Comparison of ENCODE assay signal across 19 cellular contexts in the genomic region with DNA sequence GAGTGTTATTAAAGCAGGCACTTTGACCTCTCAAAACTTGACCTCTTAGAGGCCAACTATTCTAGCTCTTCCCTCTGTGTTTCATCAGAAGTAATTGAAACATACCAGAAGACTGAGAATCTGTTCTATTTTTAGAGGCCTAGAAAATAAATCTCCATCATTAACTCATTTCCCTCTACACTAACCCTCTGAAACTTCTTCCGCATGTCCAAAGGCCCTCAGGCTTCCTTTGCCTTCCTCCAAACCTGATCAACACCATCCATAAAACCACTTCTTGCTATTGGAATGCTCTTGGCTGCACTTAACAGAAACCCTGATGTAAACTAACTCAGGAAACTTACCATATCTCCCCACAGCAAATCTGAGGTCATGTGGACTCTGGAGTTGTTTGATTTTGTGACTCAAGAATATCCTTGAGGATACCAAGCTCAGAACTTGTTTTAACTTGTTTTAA.
DNase-seq lines count a peak whose midpoint lies in the region; ATAC-seq, FAIRE-seq and TF ChIP-seq lines count a peak whose summit lies in the region.
"Had no signal": no experiment of that assay in that cellular context is flagged by ENCODE, and none has a peak within 500 bp of the region (broad histone marks: within the 10 kb centered on the region; RNA-seq: fewer than 3 reads in every experiment).

No MANE protein-coding gene starts in this region.

- H3K9me1 ChIP-seq in keratinocyte (ENCODE audit: control insufficient read depth, extremely low read depth, insufficient read depth, low read length) = no peaks in the 10 kb centered on the region

- TF ChIP-seq CTCF in HFF-Myc (IDR thresholded peaks at IDR 0.05; ENCODE audit: low read depth, low read length, missing control alignments) (no peak), MCF 10A (IDR thresholded peaks at IDR 0.05; ENCODE audit: unreplicated experiment) (no peak), keratinocyte (optimal IDR thresholded peaks at IDR 0.05 in 1 of 3, IDR thresholded peaks at IDR 0.05 in 1 of 3, conservative IDR thresholded peaks at IDR 0.05 in 1 of 3; ENCODE audit: extremely low read depth in 1 of 3, insufficient read depth in 2 of 3, low read length in 3 of 3) (no peak), upper lobe of left lung (IDR thresholded peaks at IDR 0.05) (no peak)

- H3K9me3 Mint-ChIP-seq in MCF 10A (ENCODE audit: unreplicated experiment) (no peaks in the 10 kb centered on the region), T-cell (peaks cover 6 to 7% (median 7%) of the 10 kb centered on the region in 3 donors)

- no peaks in the 10 kb centered on the region for H3K9me3 ChIP-seq in keratinocyte (ENCODE audit: control insufficient read depth, low read depth, low read length)
- peaks cover 0 to 7% (median 1%) of the 10 kb centered on the region in 4 donors for H3K9me3 ChIP-seq in upper lobe of left lung
- peaks cover 1% of the 10 kb centered on the region for H3K9me3 ChIP-seq in small intestine (ENCODE audit: control insufficient read depth, low read depth)

- intact Hi-C loops in MCF 10A (cut with micrococcal nuclease) = no loop called here

- H3K27me3 Mint-ChIP-seq in MCF 10A (ENCODE audit: insufficient read depth, unreplicated experiment) (no peaks in the 10 kb centered on the region), T-cell (no peaks in the 10 kb centered on the region)

- WGBS in upper lobe of left lung, 2 donors = 50 to 55% methylated on average over 1 of the region's 1 CpG
- WGBS in small intestine, 3 donors = 79 to 97% (median 92%) methylated on average over 1 of the region's 1 CpG

- no peak overlapping the region for H3K4me3 Mint-ChIP-seq in MCF 10A (ENCODE audit: unreplicated experiment)
- no peak overlapping the region for H3K4me3 Mint-ChIP-seq in T-cell
- H3K4me3 Mint-ChIP-seq: neural crest cell had no signal

- CTCF ChIA-PET in MCF 10A (lab: Yijun Ruan, JAX) = no interaction called here
- CTCF ChIA-PET in T-cell (lab: Charles Lee) = no interaction called here

- DNase-seq in HFF-Myc (ENCODE audit: extremely low read depth, low read depth) (peak; percentile 63), MCF 10A (ENCODE audit: unreplicated experiment) (peak; percentile 3), keratinocyte (ENCODE audit: low read depth, low spot score) (peak; percentile 5), upper lobe of left lung (peak in 1 of 2 donors; percentile 42), DMS79 (lab: John Stamatoyannopoulos, UW) (no peak), small intestine (no peak), T-cell (no peak)
- DNase-seq: activated CD4-positive, CD25-positive, alpha-beta regulatory T cell treated with anti-CD3 and anti-CD28 coated beads, Interleukin-2, amount 50 U/mL, for 72 hours; activated T-cell treated with anti-CD3 and anti-CD28 coated beads, Interleukin-2, amount 50 U/mL, for 48 hours; anterior cingulate cortex; effector memory CD4-positive, alpha-beta T cell; heart right ventricle; left ventricle myocardium inferior; MV-4-11; NCI-H510A; OCI-M1; SW 1271 had no signal

- H3K4me1 ChIP-seq in keratinocyte (ENCODE audit: control insufficient read depth, extremely low read depth, insufficient read depth, low read length) (peaks cover 18% of the 10 kb centered on the region), upper lobe of left lung (peaks cover 0 to 8% (median 2%) of the 10 kb centered on the region in 4 donors), small intestine (ENCODE audit: control insufficient read depth in 2 of 2, insufficient read depth in 1 of 2, low read depth in 1 of 2, low read length in 1 of 2) (no peaks in the 10 kb centered on the region)
- H3K4me1 ChIP-seq: heart right ventricle, left ventricle myocardium inferior had no signal

- H3K27ac Mint-ChIP-seq in MCF 10A (ENCODE audit: low read depth, unreplicated experiment) (no peak overlapping the region), T-cell (no peak overlapping the region)

- no peaks in the 10 kb centered on the region for H3K79me2 ChIP-seq in keratinocyte (ENCODE audit: control insufficient read depth, insufficient read depth, low read length)

- peak overlapping the region; percentile 5 for H3K4me2 ChIP-seq in keratinocyte (ENCODE audit: control insufficient read depth, extremely low read depth, insufficient read depth, low read depth, low read length)

- H4K20me1 ChIP-seq in keratinocyte (ENCODE audit: control insufficient read depth, extremely low read depth, insufficient read depth, low read length) = no peaks in the 10 kb centered on the region

- H3K36me3 Mint-ChIP-seq in MCF 10A (ENCODE audit: insufficient read depth, unreplicated experiment) (no peaks in the 10 kb centered on the region), T-cell (no peaks in the 10 kb centered on the region)

- POLR2A ChIA-PET in MCF 10A (lab: Yijun Ruan, JAX) = interaction anchor here (0.7 kb wide), 1 partner anchor 9 kb away, joined by 3 read pairs; no protein-coding TSS in a partner anchor
- POLR2A ChIA-PET in T-cell (lab: Charles Lee) = no interaction called here

- BruUV-seq in MCF 10A (replicated peaks; lab: Mats Ljungman, UMichigan) = no TSS peak

- H3K36me3 ChIP-seq in keratinocyte (ENCODE audit: control insufficient read depth in 2 of 2, extremely low read depth in 1 of 2, insufficient read depth in 2 of 2, low read length in 2 of 2) (no peaks in the 10 kb centered on the region), upper lobe of left lung (no peaks in the 10 kb centered on the region), small intestine (ENCODE audit: control insufficient read depth in 2 of 2, insufficient read depth in 2 of 2, low read length in 2 of 2) (no peaks in the 10 kb centered on the region)
- H3K36me3 ChIP-seq: heart right ventricle, left ventricle myocardium inferior had no signal

- peak overlapping the region; percentile 46 for H2AFZ ChIP-seq in keratinocyte (ENCODE audit: control insufficient read depth, low read length)

- dilution Hi-C loops in keratinocyte (cut with MboI; ENCODE audit: extremely low pct_ligation_motif_present, low sequenced_read_pairs) = no loop called here

- H3K27me3 ChIP-seq in keratinocyte (ENCODE audit: control insufficient read depth, extremely low read depth, insufficient read depth, low read length) (no peaks in the 10 kb centered on the region), upper lobe of left lung (no peaks in the 10 kb centered on the region), small intestine (ENCODE audit: control insufficient read depth in 2 of 2, insufficient read depth in 2 of 2, low read length in 2 of 2) (no peaks in the 10 kb centered on the region)
- H3K27me3 ChIP-seq: heart right ventricle had no signal

- H3K27ac ChIP-seq in keratinocyte (ENCODE audit: control insufficient read depth, insufficient read depth, low read length) (peak overlapping the region; percentile 14), upper lobe of left lung (peak overlapping the region; percentile 0 to 49 (median 14)), small intestine (ENCODE audit: low read depth in 1 of 2, low read length in 1 of 2) (no peak overlapping the region)
- H3K27ac ChIP-seq: heart right ventricle, left ventricle myocardium inferior had no signal

- no peak for TF ChIP-seq POLR2A in upper lobe of left lung (IDR thresholded peaks at IDR 0.05)

- H3K4me1 Mint-ChIP-seq in MCF 10A (ENCODE audit: insufficient read depth, unreplicated experiment) = peaks cover 6% of the 10 kb centered on the region
- H3K4me1 Mint-ChIP-seq in T-cell = no peaks in the 10 kb centered on the region

- no peak overlapping the region for H3K9ac ChIP-seq in keratinocyte (ENCODE audit: control insufficient read depth, extremely low read depth, insufficient read depth, low read length)

- no peak overlapping the region for H3K4me3 ChIP-seq in HFF-Myc (replicated peaks; ENCODE audit: low read depth, low read length)
- no peak overlapping the region for H3K4me3 ChIP-seq in keratinocyte (ENCODE audit: control insufficient read depth in 2 of 3, extremely low read depth in 1 of 3, insufficient read depth in 2 of 3, low read depth in 1 of 3, low read length in 3 of 3)
- H3K4me3 ChIP-seq in upper lobe of left lung = no peak overlapping the region
- no peak overlapping the region for H3K4me3 ChIP-seq in small intestine (ENCODE audit: low read depth in 1 of 2, low read length in 2 of 2)
- H3K4me3 ChIP-seq: heart right ventricle, left ventricle myocardium inferior had no signal

- no peak for FAIRE-seq in keratinocyte (lab: Jason Lieb, UNC)
- FAIRE-seq in small intestine (lab: Jason Lieb, UNC) = no peak
- FAIRE-seq: D721Med had no signal

- TF ChIP-seq EP300 in upper lobe of left lung (IDR thresholded peaks at IDR 0.05) = peak in 1 of 4 donors; percentile 42

- ATAC-seq in upper lobe of left lung (ENCODE audit: low FRiP score in 2 of 2) (peak; percentile 38 to 89), T-cell (replicated peaks in 1 of 4) (no peak)

Comparison
In these comparisons a context has a peak if more than half of its experiments do, and no peak if none do; other contexts are left out.
1. DNase-seq: peak in HFF-Myc (single experiment), MCF 10A (single experiment) and keratinocyte (single experiment); none in DMS79 (single experiment), small intestine (single experiment) and T-cell (0 of 34).
2. H3K27ac ChIP-seq: peak in keratinocyte (single experiment) and upper lobe of left lung (4 of 4); none in small intestine (0 of 2).
3. ATAC-seq: peak in upper lobe of left lung (2 of 2); none in T-cell (0 of 4).